1 cellular context compared by ENCODE assay signal in genomic region chr4:17558941-17559708, GRCh38.
TF ChIP-seq lines count a peak whose summit lies in the region.

No MANE protein-coding gene starts in this region.

TF ChIP-seq in HepG2, 621 proteins besides CTCF, POLR2A, EP300 and RAD21 (continued from another document and continues in another):
- TF ChIP-seq KIAA2018 (CRISPR knock-in tag; IDR thresholded peaks at IDR 0.05; ENCODE audit: borderline replicate concordance): no peak
- peak; percentile 40; the same call in 1 of the 2 replicates for TF ChIP-seq ZNF431 (CRISPR knock-in tag; IDR thresholded peaks at IDR 0.05; ENCODE audit: borderline replicate concordance, low read depth)
- peak; percentile 88 for TF ChIP-seq TARDBP (CRISPR knock-in tag; IDR thresholded peaks at IDR 0.05)
- TF ChIP-seq BORCS8-MEF2B (CRISPR knock-in tag; IDR thresholded peaks at IDR 0.05): no peak
- TF ChIP-seq MLXIP (CRISPR knock-in tag; IDR thresholded peaks at IDR 0.05; ENCODE audit: borderline replicate concordance): no peak
- no peak for TF ChIP-seq ZNF10 (CRISPR knock-in tag; IDR thresholded peaks at IDR 0.05; ENCODE audit: borderline replicate concordance, low read depth)
- no peak for TF ChIP-seq REL (CRISPR knock-in tag; conservative IDR thresholded peaks at IDR 0.05)
- TF ChIP-seq ZNF430 (CRISPR knock-in tag; IDR thresholded peaks at IDR 0.05): 0 out of 2 replicates have a peak, but pooled peaks have one; percentile 42
- TF ChIP-seq CENPX (CRISPR knock-in tag; IDR thresholded peaks at IDR 0.05): no peak
- no peak for TF ChIP-seq CERS6 (CRISPR knock-in tag; IDR thresholded peaks at IDR 0.05)
- no peak for TF ChIP-seq ZFP41 (CRISPR knock-in tag; IDR thresholded peaks at IDR 0.05; ENCODE audit: borderline replicate concordance)
- no peak for TF ChIP-seq TMF1 (CRISPR knock-in tag; IDR thresholded peaks at IDR 0.05; ENCODE audit: low read depth)
- no peak for TF ChIP-seq RORA (CRISPR knock-in tag; IDR thresholded peaks at IDR 0.05)
- TF ChIP-seq ZNF576 (CRISPR knock-in tag; IDR thresholded peaks at IDR 0.05): no peak
- no peak for TF ChIP-seq POLR2G (IDR thresholded peaks at IDR 0.05; ENCODE audit: low read depth, low read length)
- 0 out of 2 replicates have a peak, but pooled peaks have one; percentile 53 for TF ChIP-seq ZNF501 (CRISPR knock-in tag; IDR thresholded peaks at IDR 0.05)
- TF ChIP-seq ETV6 (CRISPR knock-in tag; conservative IDR thresholded peaks at IDR 0.05): peak; percentile 22; the same call in 1 of the 2 replicates
- no peak for TF ChIP-seq ZNF598 (CRISPR knock-in tag; IDR thresholded peaks at IDR 0.05; ENCODE audit: borderline replicate concordance)
- no peak for TF ChIP-seq SMARCE1 (IDR thresholded peaks at IDR 0.05; ENCODE audit: borderline replicate concordance)
- no peak for TF ChIP-seq NR0B2 (CRISPR knock-in tag; IDR thresholded peaks at IDR 0.05)
- TF ChIP-seq ZNF354B (CRISPR knock-in tag; IDR thresholded peaks at IDR 0.05): no peak
- TF ChIP-seq ZMYM4 (CRISPR knock-in tag; IDR thresholded peaks at IDR 0.05): peak; percentile 86; the same call in 1 of the 2 replicates
- peak; percentile 96; the same call in 1 of the 2 replicates for TF ChIP-seq MBD4 (IDR thresholded peaks at IDR 0.05; ENCODE audit: borderline replicate concordance, low read length)
- no peak for TF ChIP-seq EEA1 (CRISPR knock-in tag; IDR thresholded peaks at IDR 0.05; ENCODE audit: borderline replicate concordance)
- no peak for TF ChIP-seq HMGA1 (CRISPR knock-in tag; conservative IDR thresholded peaks at IDR 0.05)
- no peak for TF ChIP-seq DZIP1 (CRISPR knock-in tag; IDR thresholded peaks at IDR 0.05)
- TF ChIP-seq NBN (conservative IDR thresholded peaks at IDR 0.05): no peak
- no peak for TF ChIP-seq ZBTB38 (CRISPR knock-in tag; IDR thresholded peaks at IDR 0.05)
- TF ChIP-seq AHDC1 (CRISPR knock-in tag; IDR thresholded peaks at IDR 0.05; ENCODE audit: borderline replicate concordance): peak; percentile 96; the same call in 1 of the 2 replicates
- no peak for TF ChIP-seq IRX3 (CRISPR knock-in tag; IDR thresholded peaks at IDR 0.05; ENCODE audit: borderline replicate concordance, low read depth)
- no peak for TF ChIP-seq PCBP1 (IDR thresholded peaks at IDR 0.05; ENCODE audit: borderline replicate concordance, low read depth, low read length)
- TF ChIP-seq ASH2L (IDR thresholded peaks at IDR 0.05; ENCODE audit: insufficient read length, low read depth, low read length): peak; percentile 98
- no peak for TF ChIP-seq ZNF746 (CRISPR knock-in tag; IDR thresholded peaks at IDR 0.05)
- no peak for TF ChIP-seq SRY (CRISPR knock-in tag; IDR thresholded peaks at IDR 0.05)
- TF ChIP-seq RFX3 (CRISPR knock-in tag; IDR thresholded peaks at IDR 0.05): 0 out of 2 replicates have a peak, but pooled peaks have one; percentile 42
- TF ChIP-seq NR2F2 (IDR thresholded peaks at IDR 0.05; ENCODE audit: borderline replicate concordance, low read depth): peak; percentile 96
- TF ChIP-seq ZNF296 (CRISPR knock-in tag; conservative IDR thresholded peaks at IDR 0.05): no peak
- peak; percentile 63; the same call in 1 of the 2 replicates for TF ChIP-seq ZNF292 (CRISPR knock-in tag; IDR thresholded peaks at IDR 0.05; ENCODE audit: borderline replicate concordance, low read depth)
- peak; percentile 99 for TF ChIP-seq RCOR2 (CRISPR knock-in tag; IDR thresholded peaks at IDR 0.05)
- no peak for TF ChIP-seq ZNF180 (CRISPR knock-in tag; IDR thresholded peaks at IDR 0.05; ENCODE audit: borderline replicate concordance, low read depth)
- TF ChIP-seq ATF7 (IDR thresholded peaks at IDR 0.05): peak; percentile 56; the same call in 1 of the 2 replicates
- TF ChIP-seq ATF7 (CRISPR knock-in tag; IDR thresholded peaks at IDR 0.05): peak; percentile 71; the same call in 1 of the 2 replicates
